8 cellular contexts compared by ENCODE assay signal in genomic region chr3:154323921-154324738, GRCh38. TPM values are rescaled to one million over a fixed set of nuclear protein-coding genes. Genes with fewer than 3 reads are reported as not detected.
A peak's percentile ranks its signal among the peaks of the same experiment; 100 is the strongest.
DNase-seq lines count a peak whose midpoint lies in the region; ATAC-seq and TF ChIP-seq lines count a peak whose summit lies in the region.

Gene DHX36 (minus strand): TSS chr3:154324487. CDS start chr3:154324416, 71 bp downstream.

- H3K9ac ChIP-seq in SK-N-SH: peak within 1 kb of the TSS; percentile 90

- no peaks in the 10 kb centered on the region for H3K9me3 ChIP-seq in SK-N-SH
- H3K9me3 ChIP-seq in testis: no peaks in the 10 kb centered on the region

- H3K36me3 ChIP-seq in GM06990 (ENCODE audit: control insufficient read depth, insufficient read depth, low read length) (no peaks in the 10 kb centered on the region), SK-N-SH (replicated peaks in 1 of 2; ENCODE audit: control insufficient read depth in 1 of 2, insufficient read depth in 2 of 2, low read length in 1 of 2) (peaks cover 6 to 11% of the 10 kb centered on the region in 2 experiments), testis (ENCODE audit: low read depth, missing control alignments) (no peaks in the 10 kb centered on the region)

- ATAC-seq in HG02588 (IDR thresholded peaks at IDR 0.05; ENCODE audit: unreplicated experiment) (peak; percentile 97), omental fat pad (ENCODE audit: low FRiP score) (peak; percentile 94)

- DNase-seq in GM06990 (ENCODE audit: extremely low read depth, insufficient read length) (peak; percentile 88), NCI-H1048 (lab: John Stamatoyannopoulos, UW) (peak; percentile 86), SK-N-SH (peak; percentile 92), glomerular visceral epithelial cell (ENCODE audit: extremely low spot score) (peak; percentile 84), omental fat pad (ENCODE audit: low spot score) (peak; percentile 72), testis (peak; percentile 96)

- peaks cover 10% of the 10 kb centered on the region for H3K4me1 Mint-ChIP-seq in activated naive CD4-positive, alpha-beta T cell treated with anti-CD3 and anti-CD28 coated beads, Interleukin-2, amount 50 U/mL, for 24 hours

- H3K4me3 Mint-ChIP-seq in activated naive CD4-positive, alpha-beta T cell treated with anti-CD3 and anti-CD28 coated beads, Interleukin-2, amount 50 U/mL, for 24 hours: peak within 1 kb of the TSS; percentile 97

- peaks cover 37% of the 10 kb centered on the region for H4K20me1 ChIP-seq in SK-N-SH (ENCODE audit: insufficient read depth)

- peaks cover 4% of the 10 kb centered on the region for H3F3A ChIP-seq in SK-N-SH (replicated peaks; ENCODE audit: insufficient read depth)

- peak within 1 kb of the TSS; percentile 80 for H3K4me2 ChIP-seq in SK-N-SH

- 2% methylated on average over 29 of the region's 44 CpGs for WGBS in SK-N-SH (ENCODE audit: low lambda C conversion rate)
- 0 to 1% methylated on average over 41 to 44 of the region's 44 CpGs for WGBS in testis, 2 donors

- TF ChIP-seq CTCF in GM06990 (IDR thresholded peaks at IDR 0.05; ENCODE audit: insufficient read depth, low read length, poor library complexity, severe bottlenecking) (no peak), SK-N-SH (IDR thresholded peaks at IDR 0.05) (peak; percentile 12; the same call in 1 of the 2 replicates), omental fat pad (IDR thresholded peaks at IDR 0.05) (no peak), testis (IDR thresholded peaks at IDR 0.05) (peak in 1 of 3 experiments; percentile 8)

- intact Hi-C loops in testis (cut with DNase I; ENCODE audit: low total_unique reads): no loop called here

- CTCF ChIA-PET in SK-N-SH (lab: Yijun Ruan, JAX): interaction anchor here (1.4 to 2.4 kb wide), 2 partner anchors 11 to 999 kb away, joined by 5 to 7 read pairs; no protein-coding TSS in a partner anchor

- TF ChIP-seq EP300 in SK-N-SH (IDR thresholded peaks at IDR 0.05; ENCODE audit: borderline replicate concordance in 1 of 2, low read depth in 1 of 2, low read length in 1 of 2): no peak

- peak; percentile 38 for TF ChIP-seq POLR2A in testis (IDR thresholded peaks at IDR 0.05)

- H3K9me2 ChIP-seq in SK-N-SH: no peaks in the 10 kb centered on the region

- H3K79me2 ChIP-seq in SK-N-SH (ENCODE audit: insufficient read depth): peaks cover 52% of the 10 kb centered on the region

- peak within 1 kb of the TSS; percentile 93 for H2AFZ ChIP-seq in SK-N-SH (ENCODE audit: low read depth)

- H3K27me3 ChIP-seq in GM06990 (replicated peaks; ENCODE audit: control insufficient read depth, insufficient read depth, low read length) (no peaks in the 10 kb centered on the region), SK-N-SH (ENCODE audit: insufficient read depth) (no peaks in the 10 kb centered on the region), testis (no peaks in the 10 kb centered on the region)

- no peaks in the 10 kb centered on the region for H3K9me3 Mint-ChIP-seq in activated naive CD4-positive, alpha-beta T cell treated with anti-CD3 and anti-CD28 coated beads, Interleukin-2, amount 50 U/mL, for 24 hours

- H3K27ac ChIP-seq in SK-N-SH (ENCODE audit: low read depth in 2 of 2, low read length in 1 of 2): peak within 1 kb of the TSS; percentile 80 to 81
- peak within 1 kb of the TSS; percentile 89 to 96 for H3K27ac ChIP-seq in testis

- no peaks in the 10 kb centered on the region for H3K27me3 Mint-ChIP-seq in activated naive CD4-positive, alpha-beta T cell treated with anti-CD3 and anti-CD28 coated beads, Interleukin-2, amount 50 U/mL, for 24 hours

- peaks cover 0 to 2% of the 10 kb centered on the region in 2 experiments; a peak in 3 of 4 replicates for H3K4me1 ChIP-seq in SK-N-SH (ENCODE audit: control insufficient read depth in 1 of 2, insufficient read depth in 2 of 2, low read depth in 1 of 2, low read length in 1 of 2)
- H3K4me1 ChIP-seq in testis: peaks cover 34% of the 10 kb centered on the region

- POLR2A ChIA-PET in SK-N-SH (lab: Yijun Ruan, JAX): no interaction called here

- H3K27ac Mint-ChIP-seq in activated naive CD4-positive, alpha-beta T cell treated with anti-CD3 and anti-CD28 coated beads, Interleukin-2, amount 50 U/mL, for 24 hours: peak within 1 kb of the TSS; percentile 98

- no peak for TF ChIP-seq RAD21 in SK-N-SH (IDR thresholded peaks at IDR 0.05; ENCODE audit: low read length)

- H3K4me3 ChIP-seq in GM06990 (replicated peaks; ENCODE audit: low read depth, low read length) (peak within 1 kb of the TSS; percentile 84), SK-N-SH (ENCODE audit: low read depth in 2 of 2, low read length in 1 of 2) (peak within 1 kb of the TSS; percentile 71 to 87), testis (peak within 1 kb of the TSS; percentile 82 to 96)

- H3K36me3 Mint-ChIP-seq in activated naive CD4-positive, alpha-beta T cell treated with anti-CD3 and anti-CD28 coated beads, Interleukin-2, amount 50 U/mL, for 24 hours: peaks cover 6% of the 10 kb centered on the region

TF ChIP-seq in SK-N-SH, 30 proteins besides CTCF, POLR2A, EP300 and RAD21 (continues in another document):
- TF ChIP-seq PBX3 (IDR thresholded peaks at IDR 0.05) (0 out of 2 replicates have a peak, but pooled peaks have one; percentile 28), TAF1 (IDR thresholded peaks at IDR 0.05; ENCODE audit: borderline replicate concordance, low read depth, low read length) (peak; percentile 97), USF1 (IDR thresholded peaks at IDR 0.05; ENCODE audit: borderline replicate concordance, low read depth) (peak; percentile 9; the same call in 1 of the 2 replicates), USF2 (IDR thresholded peaks at IDR 0.05; ENCODE audit: borderline replicate concordance, low read depth, low read length) (no peak), MAX (IDR thresholded peaks at IDR 0.05; ENCODE audit: low read depth) (peak; percentile 64), TCF12 (IDR thresholded peaks at IDR 0.05) (no peak), MXI1 (IDR thresholded peaks at IDR 0.05; ENCODE audit: low read depth, low read length) (peak; percentile 92), RCOR1 (IDR thresholded peaks at IDR 0.05; ENCODE audit: low read length) (no peak), CHD2 (IDR thresholded peaks at IDR 0.05; ENCODE audit: low read length, partially characterized antibody) (peak; percentile 31), EZH2phosphoT487 (IDR thresholded peaks at IDR 0.05; ENCODE audit: borderline replicate concordance, low read depth) (no peak), RFX5 (IDR thresholded peaks at IDR 0.05; ENCODE audit: low read length) (peak; percentile 78), MEF2A (IDR thresholded peaks at IDR 0.05; ENCODE audit: borderline replicate concordance, low read depth) (no peak), FOXJ3 (CRISPR knock-in tag; IDR thresholded peaks at IDR 0.05) (no peak; the same call in 1 of the 2 replicates), JUND (IDR thresholded peaks at IDR 0.05) (no peak), FOXM1 (IDR thresholded peaks at IDR 0.05; ENCODE audit: low read depth) (no peak), GABPA (IDR thresholded peaks at IDR 0.05; ENCODE audit: low read depth) (peak; percentile 91), YY1 (IDR thresholded peaks at IDR 0.05; ENCODE audit: low read depth) (peak; percentile 90)

RNA-seq across cellular contexts. Expression of gene DHX36, which starts in this region (rescaled TPM):
- polyA plus RNA-seq in SK-N-SH (2012; rRNA removed): 22.8 and 33.0 TPM in 2 replicates
- 36.7 and 45.6 TPM in 2 replicates for polyA plus RNA-seq in SK-N-SH (2012; cell fraction: cytosol; rRNA removed)
- 30.2 and 65.9 TPM in 2 replicates for polyA plus RNA-seq in SK-N-SH (2012; cell fraction: nucleus; rRNA removed)
- 10 to 100 TPM; 48.4 to 90.2 (median 65.9) TPM for total RNA-seq in omental fat pad
- 100 to 1,000 TPM in 1 of 2 donors, 10 to 100 TPM in 1; 97.9 to 138 TPM for total RNA-seq in testis
- polyA plus RNA-seq in testis (ENCODE audit: insufficient read depth, low read depth, low replicate concordance): 85.5 TPM

Comparison
In these comparisons a context has a peak if more than half of its experiments do, and no peak if none do; other contexts are left out.
1. Peak in every context shown above with its lines: DNase-seq, ATAC-seq, H3K4me3 ChIP-seq and H3K27ac ChIP-seq.